Comparison of ENCODE assay signal across 8 cellular contexts in genomic region chr4:25439913-25440477, GRCh38.
DNase-seq lines count a peak whose midpoint lies in the region; ATAC-seq and TF ChIP-seq lines count a peak whose summit lies in the region.

No MANE protein-coding gene starts in this region.

- H3K4me1 Mint-ChIP-seq in brain: peaks cover 29% of the 10 kb centered on the region

- ATAC-seq in GM18502 (IDR thresholded peaks at IDR 0.05; ENCODE audit: poor library complexity, unreplicated experiment) (peak; percentile 95), HG02884 (IDR thresholded peaks at IDR 0.05; ENCODE audit: unreplicated experiment) (peak; percentile 84)

- TF ChIP-seq CTCF in AG04450 (IDR thresholded peaks at IDR 0.05; ENCODE audit: low read depth, low read length): peak; percentile 95
- TF ChIP-seq CTCF in brain (conservative IDR thresholded peaks at IDR 0.05): peak; percentile 72 to 82

- peak overlapping the region in 1 of 5 experiments; percentile 3 for H3K4me3 Mint-ChIP-seq in brain

- H3K9me3 ChIP-seq in AG04450 (ENCODE audit: control insufficient read depth, insufficient read depth, low read length): no peaks in the 10 kb centered on the region

- DNase-seq in AG04450 (ENCODE audit: low read depth, low spot score) (peak; percentile 33), NCI-H1436 treated with DMSO at 0.1 percent for 48 hours (lab: John Stamatoyannopoulos, UW) (peak; percentile 24), SW480 (ENCODE audit: low spot score) (peak; percentile 57), iPS-NIHi7 (ENCODE audit: extremely low spot score) (peak; percentile 86)
- DNase-seq in stimulated activated CD4-positive, alpha-beta T cell treated with anti-CD3 and anti-CD28 coated beads, Interleukin-15, amount 100 ng/mL, for 24 hours: peak; percentile 62

- CTCF ChIA-PET in AG04450 (lab: Charles Lee): interaction anchor here (0.6 to 5.8 kb wide), 44 partner anchors 9 to 843 kb away, joined by 3 to 302 read pairs (median 5); partner anchors contain the start of gene SLC34A2

- POLR2A ChIA-PET in AG04450 (lab: Yijun Ruan, JAX): no interaction called here

- peak overlapping the region; percentile 6 to 85 (median 81) for H3K27ac Mint-ChIP-seq in brain

- H3K9me3 Mint-ChIP-seq in brain: peaks cover 0 to 2% (median 0%) of the 10 kb centered on the region in 5 experiments

- no peak overlapping the region for H3K4me3 ChIP-seq in AG04450 (ENCODE audit: low read depth, low read length)

- no peaks in the 10 kb centered on the region for H3K27me3 Mint-ChIP-seq in brain

- no peaks in the 10 kb centered on the region for H3K36me3 Mint-ChIP-seq in brain

- peaks cover 2% of the 10 kb centered on the region for H3K27me3 ChIP-seq in AG04450 (ENCODE audit: control insufficient read depth, insufficient read depth, low read length)

- H3K27ac ChIP-seq in AG04450 (ENCODE audit: low read depth, low read length): no peak overlapping the region

Comparison
In these comparisons a context has a peak if more than half of its experiments do, and no peak if none do; other contexts are left out.
1. DNase-seq: peak in every context shown above with its lines; median percentile 86 in iPS-NIHi7; 62 in stimulated activated CD4-positive, alpha-beta T cell treated with anti-CD3 and anti-CD28 coated beads, Interleukin-15, amount 100 ng/mL, for 24 hours; 57 in SW480; 33 in AG04450; 24 in NCI-H1436 treated with DMSO at 0.1 percent for 48 hours.